Comparison of ENCODE assay signal across 1 cellular context in genomic region chr14:75292886-75293285, GRCh38.
TF ChIP-seq lines count a peak whose summit lies in the region.

No MANE protein-coding gene starts in this region.

TF ChIP-seq in HCT116, 20 proteins besides CTCF, POLR2A, EP300 and RAD21 (continued from another document):
- TF ChIP-seq, protein P1, sequence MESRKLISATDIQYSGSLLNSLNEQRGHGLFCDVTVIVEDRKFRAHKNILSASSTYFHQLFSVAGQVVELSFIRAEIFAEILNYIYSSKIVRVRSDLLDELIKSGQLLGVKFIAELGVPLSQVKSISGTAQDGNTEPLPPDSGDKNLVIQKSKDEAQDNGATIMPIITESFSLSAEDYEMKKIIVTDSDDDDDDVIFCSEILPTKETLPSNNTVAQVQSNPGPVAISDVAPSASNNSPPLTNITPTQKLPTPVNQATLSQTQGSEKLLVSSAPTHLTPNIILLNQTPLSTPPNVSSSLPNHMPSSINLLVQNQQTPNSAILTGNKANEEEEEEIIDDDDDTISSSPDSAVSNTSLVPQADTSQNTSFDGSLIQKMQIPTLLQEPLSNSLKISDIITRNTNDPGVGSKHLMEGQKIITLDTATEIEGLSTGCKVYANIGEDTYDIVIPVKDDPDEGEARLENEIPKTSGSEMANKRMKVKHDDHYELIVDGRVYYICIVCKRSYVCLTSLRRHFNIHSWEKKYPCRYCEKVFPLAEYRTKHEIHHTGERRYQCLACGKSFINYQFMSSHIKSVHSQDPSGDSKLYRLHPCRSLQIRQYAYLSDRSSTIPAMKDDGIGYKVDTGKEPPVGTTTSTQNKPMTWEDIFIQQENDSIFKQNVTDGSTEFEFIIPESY (IDR thresholded peaks at IDR 0.05; ENCODE audit: extremely low read depth, insufficient replicate concordance, low read length): no peak
- TF ChIP-seq SIN3A (IDR thresholded peaks at IDR 0.05; ENCODE audit: low read depth) (no peak), ATF3 (IDR thresholded peaks at IDR 0.05) (no peak), CEBPB (IDR thresholded peaks at IDR 0.05; ENCODE audit: low read depth) (no peak), MAX (IDR thresholded peaks at IDR 0.05) (no peak), EGR1 (IDR thresholded peaks at IDR 0.05; ENCODE audit: low read depth) (no peak), TCF7L2 (IDR thresholded peaks at IDR 0.05; ENCODE audit: borderline replicate concordance, extremely low read depth, insufficient read depth, insufficient read length) (no peak), EZH2 (IDR thresholded peaks at IDR 0.05) (no peak), FOSL1 (IDR thresholded peaks at IDR 0.05; ENCODE audit: low read depth) (no peak), SRF (IDR thresholded peaks at IDR 0.05; ENCODE audit: low read depth) (no peak), ELF1 (IDR thresholded peaks at IDR 0.05; ENCODE audit: borderline replicate concordance, low read depth) (no peak), ZNF274 (IDR thresholded peaks at IDR 0.05; ENCODE audit: low read depth, low read length) (no peak), POLR2AphosphoS5 (IDR thresholded peaks at IDR 0.05; ENCODE audit: low read depth, low read length) (no peak)
- TF ChIP-seq, protein P2, sequence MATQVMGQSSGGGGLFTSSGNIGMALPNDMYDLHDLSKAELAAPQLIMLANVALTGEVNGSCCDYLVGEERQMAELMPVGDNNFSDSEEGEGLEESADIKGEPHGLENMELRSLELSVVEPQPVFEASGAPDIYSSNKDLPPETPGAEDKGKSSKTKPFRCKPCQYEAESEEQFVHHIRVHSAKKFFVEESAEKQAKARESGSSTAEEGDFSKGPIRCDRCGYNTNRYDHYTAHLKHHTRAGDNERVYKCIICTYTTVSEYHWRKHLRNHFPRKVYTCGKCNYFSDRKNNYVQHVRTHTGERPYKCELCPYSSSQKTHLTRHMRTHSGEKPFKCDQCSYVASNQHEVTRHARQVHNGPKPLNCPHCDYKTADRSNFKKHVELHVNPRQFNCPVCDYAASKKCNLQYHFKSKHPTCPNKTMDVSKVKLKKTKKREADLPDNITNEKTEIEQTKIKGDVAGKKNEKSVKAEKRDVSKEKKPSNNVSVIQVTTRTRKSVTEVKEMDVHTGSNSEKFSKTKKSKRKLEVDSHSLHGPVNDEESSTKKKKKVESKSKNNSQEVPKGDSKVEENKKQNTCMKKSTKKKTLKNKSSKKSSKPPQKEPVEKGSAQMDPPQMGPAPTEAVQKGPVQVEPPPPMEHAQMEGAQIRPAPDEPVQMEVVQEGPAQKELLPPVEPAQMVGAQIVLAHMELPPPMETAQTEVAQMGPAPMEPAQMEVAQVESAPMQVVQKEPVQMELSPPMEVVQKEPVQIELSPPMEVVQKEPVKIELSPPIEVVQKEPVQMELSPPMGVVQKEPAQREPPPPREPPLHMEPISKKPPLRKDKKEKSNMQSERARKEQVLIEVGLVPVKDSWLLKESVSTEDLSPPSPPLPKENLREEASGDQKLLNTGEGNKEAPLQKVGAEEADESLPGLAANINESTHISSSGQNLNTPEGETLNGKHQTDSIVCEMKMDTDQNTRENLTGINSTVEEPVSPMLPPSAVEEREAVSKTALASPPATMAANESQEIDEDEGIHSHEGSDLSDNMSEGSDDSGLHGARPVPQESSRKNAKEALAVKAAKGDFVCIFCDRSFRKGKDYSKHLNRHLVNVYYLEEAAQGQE (IDR thresholded peaks at IDR 0.05; ENCODE audit: low read depth): no peak
